Comparison of ENCODE assay signal across 1 cellular context in genomic region chr3:128360243-128360642, GRCh38.
TF ChIP-seq lines count a peak whose summit lies in the region.

No MANE protein-coding gene starts in this region.

TF ChIP-seq in HepG2, 621 proteins besides CTCF, POLR2A, EP300 and RAD21 (continued from another document):
- TF ChIP-seq ZNF770 (CRISPR knock-in tag; IDR thresholded peaks at IDR 0.05), result no peak
- TF ChIP-seq ZNF138 (CRISPR knock-in tag; IDR thresholded peaks at IDR 0.05; ENCODE audit: low read depth), result no peak
- peak; percentile 53; the same call in 1 of the 2 replicates for TF ChIP-seq PHF21A (CRISPR knock-in tag; IDR thresholded peaks at IDR 0.05)
- no peak for TF ChIP-seq HNRNPH1 (optimal IDR thresholded peaks at IDR 0.05; ENCODE audit: low read depth, low read length)
- TF ChIP-seq HOXD1 (CRISPR knock-in tag; IDR thresholded peaks at IDR 0.05), result no peak
- TF ChIP-seq ZNF281 (CRISPR knock-in tag; IDR thresholded peaks at IDR 0.05; ENCODE audit: borderline replicate concordance), result no peak
- TF ChIP-seq ZNF280B (CRISPR knock-in tag; IDR thresholded peaks at IDR 0.05; ENCODE audit: borderline replicate concordance), result peak; percentile 41; the same call in 1 of the 2 replicates
- no peak for TF ChIP-seq JARID2 (CRISPR knock-in tag; IDR thresholded peaks at IDR 0.05; ENCODE audit: insufficient replicate concordance)
- TF ChIP-seq SP4 (CRISPR knock-in tag; IDR thresholded peaks at IDR 0.05), result no peak
- TF ChIP-seq HMGXB4 (CRISPR knock-in tag; IDR thresholded peaks at IDR 0.05; ENCODE audit: borderline replicate concordance in 1 of 2, low read depth in 1 of 2), result 0 out of 4 replicates have a peak, but pooled peaks of 1 of the 2 experiments have one; percentile 7
- 0 out of 2 replicates have a peak, but pooled peaks have one; percentile 44 for TF ChIP-seq CSRNP1 (CRISPR knock-in tag; IDR thresholded peaks at IDR 0.05)
- TF ChIP-seq ZNF407 (CRISPR knock-in tag; IDR thresholded peaks at IDR 0.05; ENCODE audit: not compliant biosample characterization), result peak; percentile 17
- peak; percentile 72 for TF ChIP-seq MAX (IDR thresholded peaks at IDR 0.05)
- no peak for TF ChIP-seq CEBPB (IDR thresholded peaks at IDR 0.05; ENCODE audit: borderline replicate concordance, low read depth, low read length)
- TF ChIP-seq ZNF546 (CRISPR knock-in tag; conservative IDR thresholded peaks at IDR 0.05), result no peak
- no peak for TF ChIP-seq THAP11 (CRISPR knock-in tag; IDR thresholded peaks at IDR 0.05)
- no peak for TF ChIP-seq KAT8 (CRISPR knock-in tag; IDR thresholded peaks at IDR 0.05)
- no peak for TF ChIP-seq ZNF543 (CRISPR knock-in tag; IDR thresholded peaks at IDR 0.05)
